14 cellular contexts compared by ENCODE assay signal in genomic region chr2:36060133-36060532, GRCh38.
DNase-seq lines count a peak whose midpoint lies in the region; ATAC-seq, FAIRE-seq and TF ChIP-seq lines count a peak whose summit lies in the region.
"Had no signal": no experiment of that assay in that cellular context is flagged by ENCODE, and none has a peak within 500 bp of the region (broad histone marks: within the 10 kb centered on the region; RNA-seq: fewer than 3 reads in every experiment).

No MANE protein-coding gene starts in this region.

- H3K79me2 ChIP-seq in MM.1S (ENCODE audit: low read length) = no peaks in the 10 kb centered on the region
- H3K79me2 ChIP-seq in Karpas-422 (ENCODE audit: low read length) = no peaks in the 10 kb centered on the region

- H3F3A ChIP-seq in MM.1S (ENCODE audit: insufficient read depth, low read length) = 0 out of 2 replicates have a peak, but pooled peaks cover 4% of the 10 kb centered on the region

- H3K36me3 Mint-ChIP-seq in natural killer cell treated with Interleukin-12 subunit alpha and Interleukin-12 subunit beta and Interleukin-15 and Interleukin-18, amount 100 ng/mL, for 72 hours = peaks cover 6% of the 10 kb centered on the region

- no peak overlapping the region for H3K4me3 Mint-ChIP-seq in natural killer cell treated with Interleukin-12 subunit alpha and Interleukin-12 subunit beta and Interleukin-15 and Interleukin-18, amount 100 ng/mL, for 72 hours

- peak; percentile 34 for DNase-seq in MM.1S
- no peak for DNase-seq in small intestine
- DNase-seq in natural killer cell treated with Interleukin-12 subunit alpha and Interleukin-12 subunit beta and Interleukin-15 and Interleukin-18, amount 100 ng/mL, for 72 hours (ENCODE audit: low spot score) = no peak
- DNase-seq in Karpas-422 = no peak
- no peak for DNase-seq in stimulated activated CD4-positive, alpha-beta T cell treated with anti-CD3 and anti-CD28 coated beads, Interleukin-4, amount 100 ng/mL, for 4 hours
- DNase-seq: NCI-H1436, NCI-H510A treated with DMSO at 0.1 percent for 48 hours, occipital lobe, tibial artery had no signal

- H3K27me3 ChIP-seq in MM.1S (replicated peaks; ENCODE audit: insufficient read depth, low read length) = no peaks in the 10 kb centered on the region
- no peaks in the 10 kb centered on the region for H3K27me3 ChIP-seq in small intestine (ENCODE audit: control insufficient read depth in 2 of 2, insufficient read depth in 2 of 2, low read length in 2 of 2)
- no peaks in the 10 kb centered on the region for H3K27me3 ChIP-seq in Karpas-422 (ENCODE audit: low read length)
- H3K27me3 ChIP-seq: tibial artery had no signal

- peaks cover 11% of the 10 kb centered on the region for H3K9me3 Mint-ChIP-seq in natural killer cell treated with Interleukin-12 subunit alpha and Interleukin-12 subunit beta and Interleukin-15 and Interleukin-18, amount 100 ng/mL, for 72 hours

- peaks cover 0 to 6% of the 10 kb centered on the region in 2 donors for H3K4me1 Mint-ChIP-seq in natural killer cell treated with Interleukin-12 subunit alpha and Interleukin-12 subunit beta and Interleukin-15 and Interleukin-18, amount 100 ng/mL, for 72 hours (ENCODE audit: low read depth in 2 of 2)

- H3K4me2 ChIP-seq in MM.1S (ENCODE audit: low read depth, low read length) = peak overlapping the region; percentile 67
- H3K4me2 ChIP-seq in Karpas-422 (ENCODE audit: low read depth, low read length, poor library complexity, severe bottlenecking) = no peak overlapping the region

- H3K27me3 Mint-ChIP-seq in natural killer cell treated with Interleukin-12 subunit alpha and Interleukin-12 subunit beta and Interleukin-15 and Interleukin-18, amount 100 ng/mL, for 72 hours = no peaks in the 10 kb centered on the region

- peak overlapping the region; percentile 67 for H2AFZ ChIP-seq in MM.1S (ENCODE audit: low read length)
- no peak overlapping the region for H2AFZ ChIP-seq in Karpas-422 (ENCODE audit: low read length)

- H3K36me3 ChIP-seq in MM.1S (replicated peaks; ENCODE audit: insufficient read depth, low read length) (no peaks in the 10 kb centered on the region), small intestine (ENCODE audit: control insufficient read depth in 2 of 2, insufficient read depth in 2 of 2, low read length in 2 of 2) (no peaks in the 10 kb centered on the region), Karpas-422 (ENCODE audit: insufficient read depth, low read length) (no peaks in the 10 kb centered on the region)
- H3K36me3 ChIP-seq: tibial artery had no signal

- peak overlapping the region in 1 of 2 donors; percentile 48 for H3K27ac Mint-ChIP-seq in natural killer cell treated with Interleukin-12 subunit alpha and Interleukin-12 subunit beta and Interleukin-15 and Interleukin-18, amount 100 ng/mL, for 72 hours

- TF ChIP-seq CTCF in MM.1S (IDR thresholded peaks at IDR 0.05; ENCODE audit: low read length) = no peak

- H4K20me1 ChIP-seq in MM.1S (ENCODE audit: insufficient read depth, low read length) (no peaks in the 10 kb centered on the region), Karpas-422 (ENCODE audit: insufficient read depth, low read depth, low read length) (no peaks in the 10 kb centered on the region)

- H3K27ac ChIP-seq in MM.1S (ENCODE audit: low read length) (peak overlapping the region; percentile 79), small intestine (ENCODE audit: low read depth in 1 of 2, low read length in 1 of 2) (peak overlapping the region; percentile 26 to 68), Karpas-422 (ENCODE audit: low read length) (no peak overlapping the region)
- H3K27ac ChIP-seq: skin epidermis, tibial artery had no signal

- peak overlapping the region; percentile 17; the same call in 1 of the 2 replicates for H3K9ac ChIP-seq in MM.1S (ENCODE audit: low read length)
- no peak overlapping the region for H3K9ac ChIP-seq in Karpas-422 (ENCODE audit: low read length)

- peaks cover 10% of the 10 kb centered on the region; the same call in 1 of the 2 replicates for H3K4me1 ChIP-seq in MM.1S (ENCODE audit: low read length)
- H3K4me1 ChIP-seq in small intestine (ENCODE audit: control insufficient read depth in 2 of 2, insufficient read depth in 1 of 2, low read depth in 1 of 2, low read length in 1 of 2) = peaks cover 0 to 1% of the 10 kb centered on the region in 2 donors
- H3K4me1 ChIP-seq in Karpas-422 (ENCODE audit: low read length) = no peaks in the 10 kb centered on the region
- H3K4me1 ChIP-seq: tibial artery had no signal

- peak overlapping the region; percentile 30 for H3K4me3 ChIP-seq in MM.1S (ENCODE audit: low read length)
- no peak overlapping the region for H3K4me3 ChIP-seq in small intestine (ENCODE audit: low read depth in 1 of 2, low read length in 2 of 2)
- no peak overlapping the region for H3K4me3 ChIP-seq in Karpas-422 (ENCODE audit: low read length)
- H3K4me3 ChIP-seq: lung, skin epidermis, tibial artery had no signal

- H3K9me2 ChIP-seq in MM.1S (replicated peaks; ENCODE audit: insufficient read depth, low read length) (no peaks in the 10 kb centered on the region), Karpas-422 (replicated peaks; ENCODE audit: insufficient read depth, low read length) (no peaks in the 10 kb centered on the region; the same call in 1 of the 2 replicates)

- 24 to 41% (median 37%) methylated on average over 4 of the region's 4 CpGs for WGBS in small intestine, 3 donors

- H3K9me3 ChIP-seq in MM.1S (replicated peaks; ENCODE audit: insufficient read depth, low read length) (no peaks in the 10 kb centered on the region), small intestine (ENCODE audit: control insufficient read depth, low read depth) (no peaks in the 10 kb centered on the region), Karpas-422 (ENCODE audit: low read length) (peaks cover 3% of the 10 kb centered on the region; the same call in 1 of the 2 replicates)

- peak; percentile 28 for ATAC-seq in GM19438 (IDR thresholded peaks at IDR 0.05; ENCODE audit: low read depth, unreplicated experiment)
- ATAC-seq in HG02840 (IDR thresholded peaks at IDR 0.05; ENCODE audit: low FRiP score, unreplicated experiment) = peak; percentile 22
- no peak for ATAC-seq in natural killer cell treated with Interleukin-12 subunit alpha and Interleukin-12 subunit beta and Interleukin-15 and Interleukin-18, amount 100 ng/mL, for 72 hours
- ATAC-seq in HG03025 (IDR thresholded peaks at IDR 0.05; ENCODE audit: low FRiP score, unreplicated experiment) = no peak

- FAIRE-seq in small intestine (lab: Jason Lieb, UNC) = no peak

Comparison
In these comparisons a context has a peak if more than half of its experiments do, and no peak if none do; other contexts are left out.
1. ATAC-seq: peak in GM19438 (single experiment) and HG02840 (single experiment); none in natural killer cell treated with Interleukin-12 subunit alpha and Interleukin-12 subunit beta and Interleukin-15 and Interleukin-18, amount 100 ng/mL, for 72 hours (0 of 2) and HG03025 (single experiment).